ENCODE assay signal across 23 cellular contexts in genomic region chr20:18533978-18534644, GRCh38.
"Had no signal": no experiment of that assay in that cellular context is flagged by ENCODE, and none has a peak within 500 bp of the region (broad histone marks: within the 10 kb centered on the region; RNA-seq: fewer than 3 reads in every experiment).

No MANE protein-coding gene starts in this region.

- H3K27ac ChIP-seq: colonic mucosa, foreskin keratinocyte, neutrophil, sigmoid colon, skin epidermis, thoracic aorta, transverse colon had no signal

- H3K4me1 ChIP-seq: colonic mucosa, foreskin keratinocyte, sigmoid colon, transverse colon had no signal

- H3K27me3 ChIP-seq: colonic mucosa, foreskin keratinocyte, neutrophil, sigmoid colon, transverse colon had no signal

- H3K4me3 ChIP-seq: colonic mucosa, sigmoid colon, skin epidermis, thoracic aorta, transverse colon had no signal

- H3K9me3 ChIP-seq: colonic mucosa, neutrophil, sigmoid colon, thoracic aorta, transverse colon had no signal

- FAIRE-seq: endothelial cell of umbilical vein, keratinocyte had no signal

- ATAC-seq: foreskin keratinocyte; left ventricle myocardium superior; naive thymus-derived CD8-positive, alpha-beta T cell; stimulated activated naive B cell treated with anti-CD40 and anti-IgM and Interleukin-4, amounts not matched to agents 10 μg/mL and 1 μg/mL and 100 μg/mL, for 72 hours; stimulated activated naive CD8-positive, alpha-beta T cell treated with anti-CD3 and anti-CD28 coated beads, Interleukin-15, amount 100 ng/mL, for 72 hours had no signal

- DNase-seq: colonic mucosa; dermis blood vessel endothelial cell; effector CD4-positive, alpha-beta T cell; endodermal cell; erythroblast; foreskin keratinocyte; immature natural killer cell; left ventricle myocardium superior; mesendoderm; naive thymus-derived CD8-positive, alpha-beta T cell; posterior cingulate gyrus; sigmoid colon; stimulated activated CD4-positive, alpha-beta T cell treated with anti-CD3 and anti-CD28 coated beads, Interleukin-2, amount 100 ng/mL, for 24 hours; stimulated activated CD4-positive, alpha-beta T cell treated with anti-CD3 and anti-CD28 coated beads, Interleukin-4, amount 100 ng/mL, for 4 hours; stimulated activated naive B cell treated with anti-CD40 and anti-IgM and Interleukin-4, amounts not matched to agents 10 μg/mL and 1 μg/mL and 100 μg/mL, for 72 hours; stimulated activated naive CD8-positive, alpha-beta T cell treated with anti-CD3 and anti-CD28 coated beads, Interleukin-15, amount 100 ng/mL, for 72 hours; substantia nigra; transverse colon had no signal
